Comparison of ENCODE assay signal across 11 cellular contexts in genomic region chr6:42727627-42728026, GRCh38. TPM values are rescaled to one million over a fixed set of nuclear protein-coding genes. Genes with fewer than 3 reads are reported as not detected.
DNase-seq lines count a peak whose midpoint lies in the region; ATAC-seq and TF ChIP-seq lines count a peak whose summit lies in the region.
"Had no signal": no experiment of that assay in that cellular context is flagged by ENCODE, and none has a peak within 500 bp of the region (broad histone marks: within the 10 kb centered on the region; RNA-seq: fewer than 3 reads in every experiment).

No MANE protein-coding gene starts in this region.

- peaks cover 9 to 20% (median 12%) of the 10 kb centered on the region in 4 donors for H3K4me1 Mint-ChIP-seq in CD4-positive, CD25-positive, alpha-beta regulatory T cell
- peaks cover 19% of the 10 kb centered on the region for H3K4me1 Mint-ChIP-seq in T-helper 17 cell
- H3K4me1 Mint-ChIP-seq: mesothelial cell of epicardium had no signal

- no peaks in the 10 kb centered on the region for H3K36me3 ChIP-seq in CD4-positive, CD25-positive, alpha-beta regulatory T cell (ENCODE audit: control insufficient read depth, insufficient read depth, low read length)

- ATAC-seq in CD4-positive, CD25-positive, alpha-beta regulatory T cell (ENCODE audit: low read depth in 2 of 2): no peak
- ATAC-seq in T-helper 17 cell: no peak
- ATAC-seq in HG02678 (IDR thresholded peaks at IDR 0.05; ENCODE audit: unreplicated experiment): no peak
- no peak for ATAC-seq in left lobe of liver

- no peak for DNase-seq in CD4-positive, CD25-positive, alpha-beta regulatory T cell
- DNase-seq in T-helper 17 cell (no peak), fibroblast of villous mesenchyme (ENCODE audit: low read depth) (no peak), retinal pigment epithelial cell (ENCODE audit: low read depth) (no peak), DMS53 treated with DMSO at 0.1 percent for 48 hours (lab: John Stamatoyannopoulos, UW; ENCODE audit: unreplicated experiment) (no peak), left lobe of liver (ENCODE audit: low spot score) (no peak), SKM-1 (lab: John Stamatoyannopoulos, UW; ENCODE audit: unreplicated experiment) (no peak)
- DNase-seq: DND-41 had no signal

- H3K27me3 ChIP-seq in CD4-positive, CD25-positive, alpha-beta regulatory T cell (ENCODE audit: control insufficient read depth, insufficient read depth, low read length): no peaks in the 10 kb centered on the region

- no peak for TF ChIP-seq CTCF in fibroblast of villous mesenchyme (IDR thresholded peaks at IDR 0.05; ENCODE audit: insufficient read depth, low read depth, low read length)
- TF ChIP-seq CTCF in retinal pigment epithelial cell (conservative IDR thresholded peaks at IDR 0.05; ENCODE audit: low read depth, low read length): no peak

- H3K27ac Mint-ChIP-seq in CD4-positive, CD25-positive, alpha-beta regulatory T cell: peak overlapping the region in 2 of 3 donors; percentile 97 to 99
- H3K27ac Mint-ChIP-seq in T-helper 17 cell: peak overlapping the region; percentile 95
- H3K27ac Mint-ChIP-seq: mesothelial cell of epicardium had no signal

- H3K27me3 Mint-ChIP-seq in CD4-positive, CD25-positive, alpha-beta regulatory T cell: no peaks in the 10 kb centered on the region
- H3K27me3 Mint-ChIP-seq in T-helper 17 cell: no peaks in the 10 kb centered on the region

- peaks cover 18% of the 10 kb centered on the region for H3K4me1 ChIP-seq in CD4-positive, CD25-positive, alpha-beta regulatory T cell (ENCODE audit: control insufficient read depth, insufficient read depth, low read length, poor library complexity, severe bottlenecking)

- H3K9me3 ChIP-seq in CD4-positive, CD25-positive, alpha-beta regulatory T cell (ENCODE audit: control insufficient read depth in 2 of 2, low read length in 2 of 2): no peaks in the 10 kb centered on the region
- no peaks in the 10 kb centered on the region for H3K9me3 ChIP-seq in T-helper 17 cell (ENCODE audit: control insufficient read depth, low read length, poor library complexity, severe bottlenecking)

- peak overlapping the region in 3 of 4 donors; percentile 68 to 94 (median 93) for H3K4me3 Mint-ChIP-seq in CD4-positive, CD25-positive, alpha-beta regulatory T cell
- H3K4me3 Mint-ChIP-seq in T-helper 17 cell: peak overlapping the region; percentile 76
- H3K4me3 Mint-ChIP-seq: mesothelial cell of epicardium had no signal

- no peaks in the 10 kb centered on the region for H3K36me3 Mint-ChIP-seq in CD4-positive, CD25-positive, alpha-beta regulatory T cell
- H3K36me3 Mint-ChIP-seq in T-helper 17 cell (ENCODE audit: low read depth): no peaks in the 10 kb centered on the region
- H3K36me3 Mint-ChIP-seq: mesothelial cell of epicardium had no signal

- H3K4me3 ChIP-seq in CD4-positive, CD25-positive, alpha-beta regulatory T cell (ENCODE audit: low read depth, low read length): no peak overlapping the region
- peak overlapping the region; percentile 59 for H3K4me3 ChIP-seq in fibroblast of villous mesenchyme (ENCODE audit: low read depth, low read length)
- H3K4me3 ChIP-seq in retinal pigment epithelial cell (ENCODE audit: low read length): peak overlapping the region; percentile 52

- no peak overlapping the region for H3K27ac ChIP-seq in CD4-positive, CD25-positive, alpha-beta regulatory T cell (ENCODE audit: insufficient read depth, low read length, poor library complexity, severe bottlenecking)

- no peaks in the 10 kb centered on the region for H3K9me3 Mint-ChIP-seq in CD4-positive, CD25-positive, alpha-beta regulatory T cell
- H3K9me3 Mint-ChIP-seq: mesothelial cell of epicardium had no signal

RNA-seq across cellular contexts. Expression of gene PRPH2, which starts 5.2 kb away (rescaled TPM):
- total RNA-seq in CD4-positive, CD25-positive, alpha-beta regulatory T cell: not detected
- under 1 TPM in 3 of 4 donors, not detected in 1; 0.07 to 0.29 (median 0.18) TPM for polyA plus RNA-seq in CD4-positive, CD25-positive, alpha-beta regulatory T cell
- total RNA-seq in T-helper 17 cell (not detected), fibroblast of villous mesenchyme (2.6 and 5.2 TPM in 2 replicates), left lobe of liver (not detected)
- total RNA-seq: SK-MEL-5 had no signal

RNA-seq across cellular contexts. Expression of gene TBCC, which starts 18.3 kb away (rescaled TPM):
- 89.2 TPM for total RNA-seq in CD4-positive, CD25-positive, alpha-beta regulatory T cell
- polyA plus RNA-seq in CD4-positive, CD25-positive, alpha-beta regulatory T cell: 100 to 1,000 TPM; 117 to 136 (median 134) TPM
- total RNA-seq in T-helper 17 cell: 10 to 100 TPM; 71.5 to 73.2 TPM
- 38.7 and 42.3 TPM in 2 replicates for total RNA-seq in fibroblast of villous mesenchyme
- 6.6 TPM for total RNA-seq in left lobe of liver

RNA-seq across cellular contexts. Expression of gene BICRAL, which starts 54.2 kb away (rescaled TPM):
- 47.0 TPM for total RNA-seq in CD4-positive, CD25-positive, alpha-beta regulatory T cell
- 1 to 10 TPM; 3.3 to 3.8 (median 3.4) TPM for polyA plus RNA-seq in CD4-positive, CD25-positive, alpha-beta regulatory T cell
- 10 to 100 TPM; 31.9 to 34.1 TPM for total RNA-seq in T-helper 17 cell
- total RNA-seq in fibroblast of villous mesenchyme: 4.5 and 5.6 TPM in 2 replicates
- total RNA-seq in left lobe of liver: 5.4 TPM
